ENCODE assay signal across 1 cellular context in the genomic region with DNA sequence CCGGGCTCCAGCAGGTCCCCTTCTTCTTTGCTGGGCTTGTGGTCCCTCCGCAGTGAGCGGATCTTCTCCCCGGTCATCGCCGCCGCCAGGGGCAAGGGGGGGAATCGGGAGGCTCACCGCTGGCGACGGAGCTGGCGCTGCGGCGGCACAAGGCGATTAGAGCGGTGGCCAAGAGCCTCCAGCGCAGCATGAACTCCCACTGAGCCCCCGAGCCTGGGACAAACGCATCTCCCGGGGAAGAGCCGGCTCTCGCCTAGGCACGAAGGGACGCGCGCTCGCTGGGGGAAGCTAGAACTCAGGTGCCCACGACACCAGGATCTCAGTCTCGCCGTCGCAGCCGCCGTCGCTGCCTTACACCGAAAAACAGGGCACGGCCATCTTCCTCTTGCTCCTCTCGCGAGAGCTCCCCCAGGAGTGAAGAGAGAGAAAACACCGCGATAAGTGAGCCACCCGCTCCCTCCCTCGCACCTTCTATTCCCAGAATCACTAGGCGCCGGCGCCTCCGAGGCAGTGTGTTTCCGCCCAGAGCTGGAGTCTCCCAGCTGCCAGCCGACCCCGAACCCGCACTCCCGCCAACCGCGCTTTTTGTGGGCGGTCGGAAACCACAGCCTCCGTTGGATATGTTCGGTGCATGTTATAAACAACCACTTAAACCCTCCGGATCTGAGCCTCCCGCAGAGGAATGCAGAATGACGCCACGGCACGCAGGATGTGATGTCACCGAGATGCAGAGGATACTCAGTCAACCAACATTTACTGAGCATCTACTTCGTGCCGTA.
TF ChIP-seq lines count a peak whose summit lies in the region.

A gene with protein sequence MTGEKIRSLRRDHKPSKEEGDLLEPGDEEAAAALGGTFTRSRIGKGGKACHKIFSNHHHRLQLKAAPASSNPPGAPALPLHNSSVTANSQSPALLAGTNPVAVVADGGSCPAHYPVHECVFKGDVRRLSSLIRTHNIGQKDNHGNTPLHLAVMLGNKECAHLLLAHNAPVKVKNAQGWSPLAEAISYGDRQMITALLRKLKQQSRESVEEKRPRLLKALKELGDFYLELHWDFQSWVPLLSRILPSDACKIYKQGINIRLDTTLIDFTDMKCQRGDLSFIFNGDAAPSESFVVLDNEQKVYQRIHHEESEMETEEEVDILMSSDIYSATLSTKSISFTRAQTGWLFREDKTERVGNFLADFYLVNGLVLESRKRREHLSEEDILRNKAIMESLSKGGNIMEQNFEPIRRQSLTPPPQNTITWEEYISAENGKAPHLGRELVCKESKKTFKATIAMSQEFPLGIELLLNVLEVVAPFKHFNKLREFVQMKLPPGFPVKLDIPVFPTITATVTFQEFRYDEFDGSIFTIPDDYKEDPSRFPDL (minus strand): TSS at position 391 of the 779 bp plus-strand sequence. CDS start 314 bp downstream, at position 77.

TF ChIP-seq in HepG2, 621 proteins besides CTCF, POLR2A, EP300 and RAD21 (continued from another document and continues in another):
- TF ChIP-seq, protein P1, sequence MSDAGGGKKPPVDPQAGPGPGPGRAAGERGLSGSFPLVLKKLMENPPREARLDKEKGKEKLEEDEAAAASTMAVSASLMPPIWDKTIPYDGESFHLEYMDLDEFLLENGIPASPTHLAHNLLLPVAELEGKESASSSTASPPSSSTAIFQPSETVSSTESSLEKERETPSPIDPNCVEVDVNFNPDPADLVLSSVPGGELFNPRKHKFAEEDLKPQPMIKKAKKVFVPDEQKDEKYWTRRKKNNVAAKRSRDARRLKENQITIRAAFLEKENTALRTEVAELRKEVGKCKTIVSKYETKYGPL (CRISPR knock-in tag; IDR thresholded peaks at IDR 0.05), result no peak
- TF ChIP-seq ZMYM2 (CRISPR knock-in tag; IDR thresholded peaks at IDR 0.05) (peak; percentile 96), HDAC1 (CRISPR knock-in tag; IDR thresholded peaks at IDR 0.05) (peak; percentile 77), ATAD3A (CRISPR knock-in tag; IDR thresholded peaks at IDR 0.05) (no peak), NCOA2 (CRISPR knock-in tag; IDR thresholded peaks at IDR 0.05) (no peak), ZBTB7A (CRISPR knock-in tag; IDR thresholded peaks at IDR 0.05) (no peak), ATF7 (IDR thresholded peaks at IDR 0.05) (peak; percentile 36; the same call in 1 of the 2 replicates), ATF7 (CRISPR knock-in tag; IDR thresholded peaks at IDR 0.05) (peak; percentile 84; the same call in 1 of the 2 replicates), ARID3A (IDR thresholded peaks at IDR 0.05; ENCODE audit: low read depth, low read length) (0 out of 2 replicates have a peak, but pooled peaks have one; percentile 37), HOXA9 (CRISPR knock-in tag; IDR thresholded peaks at IDR 0.05; ENCODE audit: borderline replicate concordance) (peak; percentile 73; the same call in 1 of the 2 replicates), FOXK1 (CRISPR knock-in tag; IDR thresholded peaks at IDR 0.05; ENCODE audit: borderline replicate concordance, low read depth) (no peak), MLX (CRISPR knock-in tag; IDR thresholded peaks at IDR 0.05) (no peak), SP1 (IDR thresholded peaks at IDR 0.05) (peak; percentile 50; the same call in 1 of the 2 replicates), SP1 (CRISPR knock-in tag; IDR thresholded peaks at IDR 0.05) (no peak; the same call in 1 of the 2 replicates), ARHGAP35 (CRISPR knock-in tag; IDR thresholded peaks at IDR 0.05; ENCODE audit: borderline replicate concordance) (0 out of 2 replicates have a peak, but pooled peaks have one; percentile 50), WIZ (CRISPR knock-in tag; IDR thresholded peaks at IDR 0.05) (peak; percentile 66), KDM1A (CRISPR knock-in tag; IDR thresholded peaks at IDR 0.05) (peak; percentile 97), ARNTL (CRISPR knock-in tag; IDR thresholded peaks at IDR 0.05) (peak; percentile 66), ZNF232 (CRISPR knock-in tag; IDR thresholded peaks at IDR 0.05; ENCODE audit: borderline replicate concordance) (peak; percentile 69; the same call in 1 of the 2 replicates), ZNF629 (CRISPR knock-in tag; conservative IDR thresholded peaks at IDR 0.05) (peak; percentile 5; the same call in 1 of the 2 replicates), ZSCAN9 (CRISPR knock-in tag; IDR thresholded peaks at IDR 0.05; ENCODE audit: borderline replicate concordance) (peak; percentile 89; the same call in 1 of the 2 replicates), TGIF2 (CRISPR knock-in tag; IDR thresholded peaks at IDR 0.05) (peak; percentile 86; the same call in 1 of the 2 replicates), POLR2AphosphoS5 (IDR thresholded peaks at IDR 0.05; ENCODE audit: low read depth, low read length) (peak; percentile 93), REXO4 (CRISPR knock-in tag; IDR thresholded peaks at IDR 0.05; ENCODE audit: borderline replicate concordance) (0 out of 2 replicates have a peak, but pooled peaks have one; percentile 43), HOXA5 (CRISPR knock-in tag; IDR thresholded peaks at IDR 0.05) (no peak; the same call in 1 of the 2 replicates), ZNF280B (CRISPR knock-in tag; IDR thresholded peaks at IDR 0.05; ENCODE audit: borderline replicate concordance) (peak; percentile 87), ATRX (CRISPR knock-in tag; IDR thresholded peaks at IDR 0.05; ENCODE audit: borderline replicate concordance) (no peak), ZNF138 (CRISPR knock-in tag; IDR thresholded peaks at IDR 0.05; ENCODE audit: low read depth) (no peak), ZNF546 (CRISPR knock-in tag; conservative IDR thresholded peaks at IDR 0.05) (peak; percentile 85; the same call in 1 of the 2 replicates), CC2D1A (CRISPR knock-in tag; IDR thresholded peaks at IDR 0.05) (0 out of 2 replicates have a peak, but pooled peaks have one; percentile 78), MIXL1 (CRISPR knock-in tag; IDR thresholded peaks at IDR 0.05) (0 out of 2 replicates have a peak, but pooled peaks have one; percentile 20), POGZ (CRISPR knock-in tag; IDR thresholded peaks at IDR 0.05) (peak; percentile 95), ZNF234 (CRISPR knock-in tag; conservative IDR thresholded peaks at IDR 0.05) (0 out of 2 replicates have a peak, but pooled peaks have one; percentile 42), ELF4 (CRISPR knock-in tag; IDR thresholded peaks at IDR 0.05; ENCODE audit: borderline replicate concordance) (no peak), ZNF460 (CRISPR knock-in tag; IDR thresholded peaks at IDR 0.05; ENCODE audit: borderline replicate concordance) (no peak), ZGPAT (CRISPR knock-in tag; IDR thresholded peaks at IDR 0.05) (peak; percentile 84), ZBTB38 (CRISPR knock-in tag; IDR thresholded peaks at IDR 0.05) (peak; percentile 15; the same call in 1 of the 2 replicates), TOE1 (CRISPR knock-in tag; IDR thresholded peaks at IDR 0.05) (no peak), ZNF253 (CRISPR knock-in tag; IDR thresholded peaks at IDR 0.05; ENCODE audit: borderline replicate concordance) (peak; percentile 61; the same call in 1 of the 2 replicates)
- TF ChIP-seq, protein P2, sequence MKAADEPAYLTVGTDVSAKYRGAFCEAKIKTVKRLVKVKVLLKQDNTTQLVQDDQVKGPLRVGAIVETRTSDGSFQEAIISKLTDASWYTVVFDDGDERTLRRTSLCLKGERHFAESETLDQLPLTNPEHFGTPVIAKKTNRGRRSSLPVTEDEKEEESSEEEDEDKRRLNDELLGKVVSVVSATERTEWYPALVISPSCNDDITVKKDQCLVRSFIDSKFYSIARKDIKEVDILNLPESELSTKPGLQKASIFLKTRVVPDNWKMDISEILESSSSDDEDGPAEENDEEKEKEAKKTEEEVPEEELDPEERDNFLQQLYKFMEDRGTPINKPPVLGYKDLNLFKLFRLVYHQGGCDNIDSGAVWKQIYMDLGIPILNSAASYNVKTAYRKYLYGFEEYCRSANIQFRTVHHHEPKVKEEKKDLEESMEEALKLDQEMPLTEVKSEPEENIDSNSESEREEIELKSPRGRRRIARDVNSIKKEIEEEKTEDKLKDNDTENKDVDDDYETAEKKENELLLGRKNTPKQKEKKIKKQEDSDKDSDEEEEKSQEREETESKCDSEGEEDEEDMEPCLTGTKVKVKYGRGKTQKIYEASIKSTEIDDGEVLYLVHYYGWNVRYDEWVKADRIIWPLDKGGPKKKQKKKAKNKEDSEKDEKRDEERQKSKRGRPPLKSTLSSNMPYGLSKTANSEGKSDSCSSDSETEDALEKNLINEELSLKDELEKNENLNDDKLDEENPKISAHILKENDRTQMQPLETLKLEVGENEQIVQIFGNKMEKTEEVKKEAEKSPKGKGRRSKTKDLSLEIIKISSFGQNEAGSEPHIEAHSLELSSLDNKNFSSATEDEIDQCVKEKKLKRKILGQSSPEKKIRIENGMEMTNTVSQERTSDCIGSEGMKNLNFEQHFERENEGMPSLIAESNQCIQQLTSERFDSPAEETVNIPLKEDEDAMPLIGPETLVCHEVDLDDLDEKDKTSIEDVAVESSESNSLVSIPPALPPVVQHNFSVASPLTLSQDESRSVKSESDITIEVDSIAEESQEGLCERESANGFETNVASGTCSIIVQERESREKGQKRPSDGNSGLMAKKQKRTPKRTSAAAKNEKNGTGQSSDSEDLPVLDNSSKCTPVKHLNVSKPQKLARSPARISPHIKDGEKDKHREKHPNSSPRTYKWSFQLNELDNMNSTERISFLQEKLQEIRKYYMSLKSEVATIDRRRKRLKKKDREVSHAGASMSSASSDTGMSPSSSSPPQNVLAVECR (CRISPR knock-in tag; IDR thresholded peaks at IDR 0.05; ENCODE audit: borderline replicate concordance), result peak; percentile 87; the same call in 1 of the 2 replicates
- TF ChIP-seq, protein P3, sequence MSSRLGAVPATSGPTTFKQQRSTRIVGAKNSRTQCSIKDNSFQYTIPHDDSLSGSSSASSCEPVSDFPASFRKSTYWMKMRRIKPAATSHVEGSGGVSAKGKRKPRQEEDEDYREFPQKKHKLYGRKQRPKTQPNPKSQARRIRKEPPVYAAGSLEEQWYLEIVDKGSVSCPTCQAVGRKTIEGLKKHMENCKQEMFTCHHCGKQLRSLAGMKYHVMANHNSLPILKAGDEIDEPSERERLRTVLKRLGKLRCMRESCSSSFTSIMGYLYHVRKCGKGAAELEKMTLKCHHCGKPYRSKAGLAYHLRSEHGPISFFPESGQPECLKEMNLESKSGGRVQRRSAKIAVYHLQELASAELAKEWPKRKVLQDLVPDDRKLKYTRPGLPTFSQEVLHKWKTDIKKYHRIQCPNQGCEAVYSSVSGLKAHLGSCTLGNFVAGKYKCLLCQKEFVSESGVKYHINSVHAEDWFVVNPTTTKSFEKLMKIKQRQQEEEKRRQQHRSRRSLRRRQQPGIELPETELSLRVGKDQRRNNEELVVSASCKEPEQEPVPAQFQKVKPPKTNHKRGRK (CRISPR knock-in tag; IDR thresholded peaks at IDR 0.05), result no peak
- TF ChIP-seq, protein P4, sequence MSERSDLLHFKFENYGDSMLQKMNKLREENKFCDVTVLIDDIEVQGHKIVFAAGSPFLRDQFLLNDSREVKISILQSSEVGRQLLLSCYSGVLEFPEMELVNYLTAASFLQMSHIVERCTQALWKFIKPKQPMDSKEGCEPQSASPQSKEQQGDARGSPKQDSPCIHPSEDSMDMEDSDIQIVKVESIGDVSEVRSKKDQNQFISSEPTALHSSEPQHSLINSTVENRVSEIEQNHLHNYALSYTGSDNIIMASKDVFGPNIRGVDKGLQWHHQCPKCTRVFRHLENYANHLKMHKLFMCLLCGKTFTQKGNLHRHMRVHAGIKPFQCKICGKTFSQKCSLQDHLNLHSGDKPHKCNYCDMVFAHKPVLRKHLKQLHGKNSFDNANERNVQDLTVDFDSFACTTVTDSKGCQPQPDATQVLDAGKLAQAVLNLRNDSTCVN (CRISPR knock-in tag; IDR thresholded peaks at IDR 0.05; ENCODE audit: borderline replicate concordance), result peak; percentile 70
- TF ChIP-seq, protein P5, sequence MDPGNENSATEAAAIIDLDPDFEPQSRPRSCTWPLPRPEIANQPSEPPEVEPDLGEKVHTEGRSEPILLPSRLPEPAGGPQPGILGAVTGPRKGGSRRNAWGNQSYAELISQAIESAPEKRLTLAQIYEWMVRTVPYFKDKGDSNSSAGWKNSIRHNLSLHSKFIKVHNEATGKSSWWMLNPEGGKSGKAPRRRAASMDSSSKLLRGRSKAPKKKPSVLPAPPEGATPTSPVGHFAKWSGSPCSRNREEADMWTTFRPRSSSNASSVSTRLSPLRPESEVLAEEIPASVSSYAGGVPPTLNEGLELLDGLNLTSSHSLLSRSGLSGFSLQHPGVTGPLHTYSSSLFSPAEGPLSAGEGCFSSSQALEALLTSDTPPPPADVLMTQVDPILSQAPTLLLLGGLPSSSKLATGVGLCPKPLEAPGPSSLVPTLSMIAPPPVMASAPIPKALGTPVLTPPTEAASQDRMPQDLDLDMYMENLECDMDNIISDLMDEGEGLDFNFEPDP (CRISPR knock-in tag; conservative IDR thresholded peaks at IDR 0.05), result no peak
